9 cellular contexts compared by ENCODE assay signal in genomic region chr12:108633534-108634224, GRCh38. TPM values are rescaled to one million over a fixed set of nuclear protein-coding genes. Genes with fewer than 3 reads are reported as not detected.
DNase-seq lines count a peak whose midpoint lies in the region; ATAC-seq and TF ChIP-seq lines count a peak whose summit lies in the region.
"Had no signal": no experiment of that assay in that cellular context is flagged by ENCODE, and none has a peak within 500 bp of the region (broad histone marks: within the 10 kb centered on the region; RNA-seq: fewer than 3 reads in every experiment).

A gene with protein sequence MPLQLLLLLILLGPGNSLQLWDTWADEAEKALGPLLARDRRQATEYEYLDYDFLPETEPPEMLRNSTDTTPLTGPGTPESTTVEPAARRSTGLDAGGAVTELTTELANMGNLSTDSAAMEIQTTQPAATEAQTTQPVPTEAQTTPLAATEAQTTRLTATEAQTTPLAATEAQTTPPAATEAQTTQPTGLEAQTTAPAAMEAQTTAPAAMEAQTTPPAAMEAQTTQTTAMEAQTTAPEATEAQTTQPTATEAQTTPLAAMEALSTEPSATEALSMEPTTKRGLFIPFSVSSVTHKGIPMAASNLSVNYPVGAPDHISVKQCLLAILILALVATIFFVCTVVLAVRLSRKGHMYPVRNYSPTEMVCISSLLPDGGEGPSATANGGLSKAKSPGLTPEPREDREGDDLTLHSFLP (minus strand): TSS chr12:108633894. CDS start chr12:108624307, 9,587 bp downstream.

- peaks cover 75% of the 10 kb centered on the region for H3K4me1 ChIP-seq in OCI-LY1 (ENCODE audit: insufficient read depth, low read length, severe bottlenecking)
- no peaks in the 10 kb centered on the region for H3K4me1 ChIP-seq in right lobe of liver

- H2AFZ ChIP-seq in OCI-LY1 (ENCODE audit: low read length) = no peak within 1 kb of the TSS

- H3K79me2 ChIP-seq in OCI-LY1 (ENCODE audit: insufficient read depth, low read length) = no peaks in the 10 kb centered on the region

- peak within 1 kb of the TSS; percentile 86 for H3K4me2 ChIP-seq in OCI-LY1 (ENCODE audit: low read length)

- ATAC-seq in HG02798 (IDR thresholded peaks at IDR 0.05; ENCODE audit: poor library complexity, unreplicated experiment) = peak; percentile 69
- ATAC-seq in right lobe of liver = peak; percentile 56 to 67 (median 63)
- ATAC-seq: Panc1 had no signal

- H3K27me3 ChIP-seq in OCI-LY1 (ENCODE audit: insufficient read depth, low read length) (no peaks in the 10 kb centered on the region), right lobe of liver (no peaks in the 10 kb centered on the region)

- H3K4me3 Mint-ChIP-seq in activated T-helper 1 cell treated with anti-CD3 and anti-CD28 coated beads, Interleukin-12 subunit alpha, Interleukin-12 subunit beta, Interleukin-2, Interleukin-4 antibody, amounts not matched to agents 30 ng/mL and 10 ng/mL and 1 ng/mL, durations not matched to agents 14 hours and 24 hours and 36 hours = peak within 1 kb of the TSS; percentile 94

- H3F3A ChIP-seq in OCI-LY1 (ENCODE audit: insufficient read depth, low read length) = peaks cover 8% of the 10 kb centered on the region; the same call in 1 of the 2 replicates

- H3K27ac Mint-ChIP-seq in activated T-helper 1 cell treated with anti-CD3 and anti-CD28 coated beads, Interleukin-12 subunit alpha, Interleukin-12 subunit beta, Interleukin-2, Interleukin-4 antibody, amounts not matched to agents 30 ng/mL and 10 ng/mL and 1 ng/mL, durations not matched to agents 14 hours and 24 hours and 36 hours = peak within 1 kb of the TSS; percentile 99

- no peaks in the 10 kb centered on the region for H3K9me3 ChIP-seq in OCI-LY1 (ENCODE audit: low read length)
- H3K9me3 ChIP-seq in right lobe of liver = no peaks in the 10 kb centered on the region

- no peaks in the 10 kb centered on the region for H4K20me1 ChIP-seq in OCI-LY1 (ENCODE audit: insufficient read depth, low read length)

- H3K9ac ChIP-seq in OCI-LY1 (ENCODE audit: low read length) = peak within 1 kb of the TSS; percentile 72

- H3K36me3 Mint-ChIP-seq in activated T-helper 1 cell treated with anti-CD3 and anti-CD28 coated beads, Interleukin-12 subunit alpha, Interleukin-12 subunit beta, Interleukin-2, Interleukin-4 antibody, amounts not matched to agents 30 ng/mL and 10 ng/mL and 1 ng/mL, durations not matched to agents 14 hours and 24 hours and 36 hours (ENCODE audit: low read depth) = peaks cover 7% of the 10 kb centered on the region

- peaks cover 69% of the 10 kb centered on the region for H3K4me1 Mint-ChIP-seq in activated T-helper 1 cell treated with anti-CD3 and anti-CD28 coated beads, Interleukin-12 subunit alpha, Interleukin-12 subunit beta, Interleukin-2, Interleukin-4 antibody, amounts not matched to agents 30 ng/mL and 10 ng/mL and 1 ng/mL, durations not matched to agents 14 hours and 24 hours and 36 hours (ENCODE audit: low read depth)

- no peaks in the 10 kb centered on the region for H3K27me3 Mint-ChIP-seq in activated T-helper 1 cell treated with anti-CD3 and anti-CD28 coated beads, Interleukin-12 subunit alpha, Interleukin-12 subunit beta, Interleukin-2, Interleukin-4 antibody, amounts not matched to agents 30 ng/mL and 10 ng/mL and 1 ng/mL, durations not matched to agents 14 hours and 24 hours and 36 hours (ENCODE audit: insufficient read depth)

- intact Hi-C loops in activated T-helper 1 cell treated with anti-CD3 and anti-CD28 coated beads, Interleukin-12 subunit alpha, Interleukin-12 subunit beta, Interleukin-2, Interleukin-4 antibody, amounts not matched to agents 30 ng/mL and 10 ng/mL and 1 ng/mL, durations not matched to agents 14 hours and 24 hours and 36 hours (cut with micrococcal nuclease) = loop anchor here (1.0 to 5.0 kb wide), 7 partner anchors 8 to 459 kb away; partner anchors contain the start of genes ALKBH2, FICD, SSH1 and USP30
- intact Hi-C loops in right lobe of liver (cut with DNase I) = no loop called here

- H3K9me3 Mint-ChIP-seq in activated T-helper 1 cell treated with anti-CD3 and anti-CD28 coated beads, Interleukin-12 subunit alpha, Interleukin-12 subunit beta, Interleukin-2, Interleukin-4 antibody, amounts not matched to agents 30 ng/mL and 10 ng/mL and 1 ng/mL, durations not matched to agents 14 hours and 24 hours and 36 hours = no peaks in the 10 kb centered on the region

- 40% methylated on average over 6 of the region's 13 CpGs for WGBS in right lobe of liver (ENCODE audit: insufficient coverage, low coverage, low lambda C conversion rate, missing lambda C conversion rate)

- DNase-seq in activated T-helper 1 cell treated with anti-CD3 and anti-CD28 coated beads, Interleukin-12 subunit alpha, Interleukin-12 subunit beta, Interleukin-2, Interleukin-4 antibody, amounts not matched to agents 30 ng/mL and 10 ng/mL and 1 ng/mL, durations not matched to agents 14 hours and 24 hours and 36 hours (ENCODE audit: low spot score) = peak; percentile 82
- peak; percentile 66 to 81 (median 73) for DNase-seq in right lobe of liver
- DNase-seq in stimulated activated CD8-positive, alpha-beta memory T cell treated with anti-CD3 and anti-CD28 coated beads, Interleukin-4, amount 100 ng/mL, for 1 hour (ENCODE audit: low read depth in 2 of 2, low spot score in 1 of 2) = peak; percentile 61 to 67
- no peak for DNase-seq in NCI-H2196 (lab: John Stamatoyannopoulos, UW; ENCODE audit: unreplicated experiment)
- no peak for DNase-seq in ecto neural progenitor cell (ENCODE audit: low spot score)

- H3K4me3 ChIP-seq in OCI-LY1 (ENCODE audit: low read depth, low read length, poor library complexity, severe bottlenecking) (peak within 1 kb of the TSS; percentile 86), right lobe of liver (peak within 1 kb of the TSS in 2 of 3 donors; percentile 3 to 30)

- peak; percentile 57 for TF ChIP-seq POLR2A in GM15510 (IDR thresholded peaks at IDR 0.05; ENCODE audit: borderline replicate concordance, extremely low read depth, insufficient read length)
- peak; percentile 47 for TF ChIP-seq POLR2A in right lobe of liver (IDR thresholded peaks at IDR 0.05)

- no peaks in the 10 kb centered on the region for H3K9me2 ChIP-seq in OCI-LY1 (ENCODE audit: low read depth, low read length)

- H3K36me3 ChIP-seq in OCI-LY1 (ENCODE audit: insufficient read depth, low read length) (peaks cover under 1% of the 10 kb centered on the region; the same call in 1 of the 2 replicates), right lobe of liver (no peaks in the 10 kb centered on the region)

- peak; percentile 18; the same call in 1 of the 2 replicates for TF ChIP-seq CTCF in OCI-LY1 (IDR thresholded peaks at IDR 0.05; ENCODE audit: low read length)
- TF ChIP-seq CTCF in right lobe of liver (IDR thresholded peaks at IDR 0.05) = no peak

- H3K27ac ChIP-seq in OCI-LY1 (ENCODE audit: low read depth, low read length, poor library complexity, severe bottlenecking) = peak within 1 kb of the TSS; percentile 100
- H3K27ac ChIP-seq in right lobe of liver = peak within 1 kb of the TSS; percentile 44 to 65 (median 47)

RNA-seq across cellular contexts. Expression of the gene that starts here (rescaled TPM):
- 51.9 and 53.5 TPM in 2 replicates for total RNA-seq in activated T-helper 1 cell treated with anti-CD3 and anti-CD28 coated beads, Interleukin-12 subunit alpha, Interleukin-12 subunit beta, Interleukin-2, Interleukin-4 antibody, amounts not matched to agents 30 ng/mL and 10 ng/mL and 1 ng/mL, durations not matched to agents 14 hours and 24 hours and 36 hours
- 1 to 10 TPM; 1.5 to 6.0 (median 3.1) TPM for total RNA-seq in right lobe of liver

Comparison
In these comparisons a context has a peak if more than half of its experiments do, and no peak if none do; other contexts are left out.
1. DNase-seq: peak in activated T-helper 1 cell treated with anti-CD3 and anti-CD28 coated beads, Interleukin-12 subunit alpha, Interleukin-12 subunit beta, Interleukin-2, Interleukin-4 antibody, amounts not matched to agents 30 ng/mL and 10 ng/mL and 1 ng/mL, durations not matched to agents 14 hours and 24 hours and 36 hours (single experiment), right lobe of liver (3 of 3) and stimulated activated CD8-positive, alpha-beta memory T cell treated with anti-CD3 and anti-CD28 coated beads, Interleukin-4, amount 100 ng/mL, for 1 hour (2 of 2); none in NCI-H2196 (single experiment) and ecto neural progenitor cell (single experiment).